In the genomic region with DNA sequence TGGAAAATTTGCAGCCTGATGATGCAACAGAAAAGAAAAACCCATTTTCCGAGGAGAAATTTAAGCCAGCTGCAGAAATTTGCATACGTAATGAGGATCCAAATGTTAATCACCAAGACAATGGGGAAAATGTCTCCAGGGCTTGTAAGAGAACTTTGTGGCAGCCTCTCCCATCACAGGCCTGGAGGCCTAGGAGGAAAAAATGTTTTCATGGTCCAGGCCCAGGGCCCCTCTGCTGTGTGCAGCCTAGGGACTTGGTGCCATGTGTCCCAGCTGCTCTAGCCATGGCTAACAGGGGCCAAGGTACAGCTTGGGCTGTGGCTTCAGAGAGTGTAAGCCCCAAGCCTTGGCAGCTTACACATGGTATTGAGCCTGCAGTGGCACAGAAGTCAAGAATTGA, we compare ENCODE assay signal across 21 cellular contexts. TPM values are rescaled to one million over a fixed set of nuclear protein-coding genes. Genes with fewer than 3 reads are reported as not detected.
"Had no signal": no experiment of that assay in that cellular context is flagged by ENCODE, and none has a peak within 500 bp of the region (broad histone marks: within the 10 kb centered on the region; RNA-seq: fewer than 3 reads in every experiment).

No MANE protein-coding gene starts in this region.

RNA-seq across cellular contexts. Expression of gene PTH, which starts 50.3 kb away (rescaled TPM):
- total RNA-seq: activated naive CD4-positive, alpha-beta T cell treated with anti-CD3 and anti-CD28 coated beads for 36 hours; activated naive CD4-positive, alpha-beta T cell treated with anti-CD3 and anti-CD28 coated beads, Interleukin-2, amount 50 U/mL, for 72 hours; activated naive CD8-positive, alpha-beta T cell treated with anti-CD3 and anti-CD28 coated beads for 36 hours; activated naive CD8-positive, alpha-beta T cell treated with anti-CD3 and anti-CD28 coated beads, Interleukin-2, amount 10 ng/mL, durations not matched to agents 7 days and 5 days; activated T-cell treated with anti-CD3 and anti-CD28 coated beads, Interleukin-2, amount 50 U/mL, for 4 hours; activated T-cell treated with anti-CD3 and anti-CD28 coated beads, Interleukin-2, amount 50 U/mL, for 72 hours; activated T-helper 1 cell treated with anti-CD3 and anti-CD28 coated beads, Interleukin-12 subunit alpha, Interleukin-12 subunit beta, Interleukin-2, Interleukin-4 antibody, amounts not matched to agents 30 ng/mL and 10 ng/mL and 1 ng/mL, durations not matched to agents 14 hours and 24 hours and 36 hours; activated T-helper 17 cell treated with anti-CD3 and anti-CD28 coated beads, Interleukin-2, amount 50 U/mL, for 72 hours; activated T-helper 2 cell treated with anti-CD3 and anti-CD28 coated beads, Interferon-gamma antibody, Interleukin-2, Interleukin-4, amounts not matched to agents 10 μg/mL and 5 μg/mL and 100 μg/mL, durations not matched to agents 14 hours and 24 hours and 36 hours; adrenal gland; aorta; ascending aorta; astrocyte; body of pancreas; breast epithelium; bronchial epithelial cell; cardiac muscle cell; cardiac septum; cerebellum; chondrocyte had no signal
- polyA plus RNA-seq: adipose tissue, adrenal gland, aorta, cardiac muscle cell had no signal
